Comparison of ENCODE assay signal across 2 cellular contexts in the genomic region with DNA sequence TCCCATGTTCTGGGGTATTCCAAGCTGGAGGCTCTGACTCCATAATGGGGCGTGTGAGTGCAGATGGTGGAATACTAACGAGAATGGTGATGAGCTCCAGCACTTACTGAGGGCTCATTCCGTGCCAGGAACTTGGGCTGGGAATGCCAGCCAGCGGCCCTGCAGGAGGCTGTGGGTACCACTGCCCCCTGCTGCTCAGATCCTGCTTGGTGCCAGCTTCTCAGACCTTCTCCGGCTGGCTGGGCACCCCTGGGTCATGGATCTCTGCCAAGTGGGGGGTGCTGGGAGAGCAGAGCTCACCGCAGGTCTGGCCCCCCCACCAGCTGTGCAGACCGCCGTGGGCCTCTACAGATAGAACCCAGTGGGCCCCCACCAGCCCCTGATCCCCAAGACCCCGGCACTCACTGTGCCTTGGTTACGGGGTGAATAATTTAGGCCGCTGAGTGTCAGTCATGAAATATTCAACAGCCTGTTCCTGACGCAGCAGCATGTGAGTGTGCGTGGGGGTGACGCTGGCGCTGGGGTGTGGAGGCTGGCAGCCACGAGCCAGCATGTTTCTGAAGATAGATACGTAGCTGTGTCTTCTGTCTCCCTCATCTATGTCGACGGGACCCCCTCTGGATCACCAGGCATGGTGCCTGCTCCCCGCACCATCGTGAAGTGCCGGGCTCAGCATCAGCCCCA. TPM values are rescaled to one million over a fixed set of nuclear protein-coding genes. Genes with fewer than 3 reads are reported as not detected.
DNase-seq lines count a peak whose midpoint lies in the region; TF ChIP-seq lines count a peak whose summit lies in the region.
"Not testable (repeated sequence)": the region's sequence is repeated elsewhere in the genome, so short reads cannot be mapped to it uniquely, and the experiment has no call there.

No MANE protein-coding gene starts in this region.

- not testable (repeated sequence) for H3K27ac ChIP-seq in brain microvascular endothelial cell

- not testable (repeated sequence) for H3K36me3 ChIP-seq in brain microvascular endothelial cell (replicated peaks)

- peak; percentile 80 for DNase-seq in Caki2 (ENCODE audit: low read depth)
- not testable (repeated sequence) for DNase-seq in brain microvascular endothelial cell

- peak; percentile 41 for TF ChIP-seq CTCF in brain microvascular endothelial cell (IDR thresholded peaks at IDR 0.05; ENCODE audit: low read depth, low read length, missing control alignments)

- in situ Hi-C loops in Caki2 (cut with HindIII; ENCODE audit: low pct_unique_long_range_greater_than_20kb, low sequenced_read_pairs); brain microvascular endothelial cell (cut with HindIII; ENCODE audit: low pct_ligation_motif_present, low sequenced_read_pairs): not testable (repeated sequence)

- H3K27me3 ChIP-seq in brain microvascular endothelial cell (replicated peaks) = peaks cover 15% of the 10 kb centered on the region

- H3K4me3 ChIP-seq in brain microvascular endothelial cell (ENCODE audit: low read depth, low read length) = not testable (repeated sequence)

RNA-seq across cellular contexts. Expression of a gene that starts 12.6 kb away (rescaled TPM):
- 4.8 and 6.9 TPM in 2 replicates for total RNA-seq in Caki2 (2014; rRNA removed; shearing (Covaris generic); ENCODE audit: low replicate concordance)

RNA-seq across cellular contexts. Expression of a gene that starts 17.4 kb away (rescaled TPM):
- 1.5 and 1.8 TPM in 2 replicates for total RNA-seq in Caki2 (2014; rRNA removed; shearing (Covaris generic); ENCODE audit: low replicate concordance)

RNA-seq across cellular contexts. Expression of a gene that starts 28.8 kb away (rescaled TPM):
- 1.8 and 4.3 TPM in 2 replicates for total RNA-seq in Caki2 (2014; rRNA removed; shearing (Covaris generic); ENCODE audit: low replicate concordance)

RNA-seq across cellular contexts. Expression of a gene that starts 43.6 kb away (rescaled TPM):
- 145 and 177 TPM in 2 replicates for total RNA-seq in Caki2 (2014; rRNA removed; shearing (Covaris generic); ENCODE audit: low replicate concordance)

RNA-seq across cellular contexts. Expression of a gene that starts 54.3 kb away (rescaled TPM):
- total RNA-seq in Caki2 (2014; rRNA removed; shearing (Covaris generic); ENCODE audit: low replicate concordance) = 3.3 and 4.9 TPM in 2 replicates
